Comparison of ENCODE assay signal across 8 cellular contexts in the genomic region with DNA sequence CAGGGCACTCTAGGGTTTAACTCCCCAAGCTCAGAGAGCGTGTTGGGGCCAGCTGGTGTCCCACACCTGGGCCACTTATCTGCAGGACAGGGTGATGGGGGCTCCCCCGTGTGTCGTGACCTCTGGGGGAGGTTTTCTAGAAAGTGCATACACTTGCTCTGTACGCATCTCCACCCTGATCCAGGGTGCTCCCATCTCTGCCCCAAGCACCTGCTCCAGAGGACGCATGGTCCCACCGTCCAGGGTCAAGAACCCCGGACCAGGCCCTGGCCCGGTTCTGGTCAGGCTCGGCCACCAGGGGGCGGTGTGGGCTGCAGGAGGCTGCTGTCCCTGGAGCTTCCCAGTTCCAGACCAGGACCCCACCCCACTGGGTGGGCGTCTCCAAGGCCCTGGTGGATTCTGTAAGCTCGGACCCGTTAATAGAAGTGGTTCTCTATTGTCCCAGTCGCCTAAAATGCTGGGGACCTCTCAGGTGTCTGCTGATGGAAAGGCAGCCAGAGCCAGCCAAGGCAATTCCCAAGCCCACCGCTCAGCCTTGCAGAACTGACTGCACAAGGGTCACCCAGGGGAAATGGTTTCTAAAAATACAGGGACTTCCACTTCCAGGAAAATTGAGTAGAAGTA. TPM values are rescaled to one million over a fixed set of nuclear protein-coding genes. Genes with fewer than 3 reads are reported as not detected.
DNase-seq lines count a peak whose midpoint lies in the region; TF ChIP-seq lines count a peak whose summit lies in the region.

No MANE protein-coding gene starts in this region.

- H4K20me1 ChIP-seq in MM.1S (ENCODE audit: insufficient read depth, low read length): no peaks in the 10 kb centered on the region

- H3K27me3 ChIP-seq in MM.1S (replicated peaks; ENCODE audit: insufficient read depth, low read length): peaks cover 41% of the 10 kb centered on the region
- H3K27me3 ChIP-seq in left ventricle myocardium inferior (ENCODE audit: low read depth): peaks cover 54% of the 10 kb centered on the region

- H3K36me3 ChIP-seq in MM.1S (replicated peaks; ENCODE audit: insufficient read depth, low read length) (no peaks in the 10 kb centered on the region), left ventricle myocardium inferior (no peaks in the 10 kb centered on the region)

- H3K4me3 ChIP-seq in MM.1S (ENCODE audit: low read length) (no peak overlapping the region), left ventricle myocardium inferior (no peak overlapping the region)

- no peaks in the 10 kb centered on the region for H3K9me2 ChIP-seq in MM.1S (replicated peaks; ENCODE audit: insufficient read depth, low read length)

- no peaks in the 10 kb centered on the region for H3K79me2 ChIP-seq in MM.1S (ENCODE audit: low read length)

- H2AFZ ChIP-seq in MM.1S (ENCODE audit: low read length): no peak overlapping the region

- H3K27ac ChIP-seq in MM.1S (ENCODE audit: low read length): no peak overlapping the region
- H3K27ac ChIP-seq in left ventricle myocardium inferior (replicated peaks): no peak overlapping the region

- H3K9me3 ChIP-seq in MM.1S (replicated peaks; ENCODE audit: insufficient read depth, low read length) (no peaks in the 10 kb centered on the region), left ventricle myocardium inferior (replicated peaks) (no peaks in the 10 kb centered on the region)

- DNase-seq in AG20443 (ENCODE audit: low spot score) (peak; percentile 78), MM.1S (no peak), left ventricle myocardium inferior (peak; percentile 46), RPMI8226 (no peak), DMS114 treated with DMSO at 0.1 percent for 48 hours (lab: John Stamatoyannopoulos, UW; ENCODE audit: unreplicated experiment) (no peak), Kasumi-1 (lab: John Stamatoyannopoulos, UW) (no peak)
- peak; percentile 7 for DNase-seq in activated gamma-delta T cell treated with anti-CD3 and anti-CD28 coated beads, Interleukin-2, amount 50 U/mL, for 16 hours (ENCODE audit: low read depth)
- peak; percentile 11 to 30 (median 26) for DNase-seq in stimulated activated CD4-positive, alpha-beta T cell treated with anti-CD3 and anti-CD28 coated beads, Interleukin-1b, Interleukin-23, amount 100 ng/mL, for 24 hours (ENCODE audit: low read depth in 4 of 4, low spot score in 1 of 4)

- intact Hi-C loops in left ventricle myocardium inferior (cut with micrococcal nuclease): no loop called here

- H3K4me2 ChIP-seq in MM.1S (ENCODE audit: low read depth, low read length): no peak overlapping the region

- H3F3A ChIP-seq in MM.1S (ENCODE audit: insufficient read depth, low read length): no peaks in the 10 kb centered on the region

- H3K4me1 ChIP-seq in MM.1S (ENCODE audit: low read length) (no peaks in the 10 kb centered on the region), left ventricle myocardium inferior (no peaks in the 10 kb centered on the region)

- TF ChIP-seq CTCF in MM.1S (IDR thresholded peaks at IDR 0.05; ENCODE audit: low read length): peak; percentile 63
- peak; percentile 90 for TF ChIP-seq CTCF in left ventricle myocardium inferior (IDR thresholded peaks at IDR 0.05; ENCODE audit: borderline replicate concordance)

- H3K9ac ChIP-seq in MM.1S (ENCODE audit: low read length): no peak overlapping the region

RNA-seq across cellular contexts. Expression of gene SEPTIN5, which starts 34.7 kb away (rescaled TPM):
- total RNA-seq in left ventricle myocardium inferior: 141 TPM

RNA-seq across cellular contexts. Expression of gene GP1BB, which starts 43.8 kb away (rescaled TPM):
- not detected for total RNA-seq in left ventricle myocardium inferior

Comparison
In these comparisons a context has a peak if more than half of its experiments do, and no peak if none do; other contexts are left out.
1. DNase-seq: peak in AG20443 (single experiment), activated gamma-delta T cell treated with anti-CD3 and anti-CD28 coated beads, Interleukin-2, amount 50 U/mL, for 16 hours (single experiment), left ventricle myocardium inferior (single experiment) and stimulated activated CD4-positive, alpha-beta T cell treated with anti-CD3 and anti-CD28 coated beads, Interleukin-1b, Interleukin-23, amount 100 ng/mL, for 24 hours (4 of 4); none in MM.1S (single experiment), RPMI8226 (single experiment), DMS114 treated with DMSO at 0.1 percent for 48 hours (single experiment) and Kasumi-1 (0 of 2).